Comparison of ENCODE assay signal across 14 cellular contexts in genomic region chr20:20213722-20214121, GRCh38.
DNase-seq lines count a peak whose midpoint lies in the region; ATAC-seq and TF ChIP-seq lines count a peak whose summit lies in the region.
"Had no signal": no experiment of that assay in that cellular context is flagged by ENCODE, and none has a peak within 500 bp of the region (broad histone marks: within the 10 kb centered on the region; RNA-seq: fewer than 3 reads in every experiment).

No MANE protein-coding gene starts in this region.

- TF ChIP-seq CTCF in neural crest cell (conservative IDR thresholded peaks at IDR 0.05) = no peak

- H3K4me3 Mint-ChIP-seq in neural crest cell = no peak overlapping the region
- H3K4me3 Mint-ChIP-seq in activated T-cell treated with anti-CD3 and anti-CD28 coated beads, Interleukin-2, amount 50 U/mL, for 72 hours = no peak overlapping the region
- H3K4me3 Mint-ChIP-seq: T-helper 2 cell treated with Interferon-gamma antibody and Interleukin-4, amounts not matched to agents 5 μg/mL and 100 μg/mL, for 36 hours had no signal

- no peaks in the 10 kb centered on the region for H3K27me3 Mint-ChIP-seq in neural crest cell (ENCODE audit: low read depth)
- H3K27me3 Mint-ChIP-seq in activated T-cell treated with anti-CD3 and anti-CD28 coated beads, Interleukin-2, amount 50 U/mL, for 72 hours (ENCODE audit: low read depth) = peaks cover 11% of the 10 kb centered on the region

- H3K27ac Mint-ChIP-seq in neural crest cell (ENCODE audit: unreplicated experiment) = peak overlapping the region; percentile 35
- H3K27ac Mint-ChIP-seq in activated T-cell treated with anti-CD3 and anti-CD28 coated beads, Interleukin-2, amount 50 U/mL, for 72 hours = no peak overlapping the region
- H3K27ac Mint-ChIP-seq: T-helper 2 cell treated with Interferon-gamma antibody and Interleukin-4, amounts not matched to agents 5 μg/mL and 100 μg/mL, for 36 hours had no signal

- DNase-seq in NCI-H2029 (lab: John Stamatoyannopoulos, UW) = peak; percentile 20
- no peak for DNase-seq in NCI-H2029 treated with DMSO at 0.1 percent for 48 hours (lab: John Stamatoyannopoulos, UW)
- DNase-seq in NCI-H1694 (lab: John Stamatoyannopoulos, UW) = peak; percentile 86
- DNase-seq in NCI-H748 treated with DMSO at 0.1 percent for 48 hours (lab: John Stamatoyannopoulos, UW) = peak; percentile 71
- no peak for DNase-seq in neural crest cell (ENCODE audit: low read depth, low spot score)
- no peak for DNase-seq in activated T-cell treated with anti-CD3 and anti-CD28 coated beads, Interleukin-2, amount 50 U/mL, for 72 hours
- DNase-seq in COR-L47 (lab: John Stamatoyannopoulos, UW) = no peak
- DNase-seq: GOT3, NCI-H187 treated with DMSO at 0.1 percent for 48 hours, NCI-H526, PC-9 had no signal

- peaks cover 70% of the 10 kb centered on the region for H3K4me1 Mint-ChIP-seq in neural crest cell
- no peaks in the 10 kb centered on the region for H3K4me1 Mint-ChIP-seq in activated T-cell treated with anti-CD3 and anti-CD28 coated beads, Interleukin-2, amount 50 U/mL, for 72 hours (ENCODE audit: low read depth)

- H3K9me3 Mint-ChIP-seq in neural crest cell = peaks cover 11% of the 10 kb centered on the region
- peaks cover 0 to 2% of the 10 kb centered on the region in 2 donors for H3K9me3 Mint-ChIP-seq in activated T-cell treated with anti-CD3 and anti-CD28 coated beads, Interleukin-2, amount 50 U/mL, for 72 hours
- H3K9me3 Mint-ChIP-seq: T-helper 2 cell treated with Interferon-gamma antibody and Interleukin-4, amounts not matched to agents 5 μg/mL and 100 μg/mL, for 36 hours had no signal

- peaks cover 7% of the 10 kb centered on the region for H3K36me3 Mint-ChIP-seq in neural crest cell (ENCODE audit: low read depth)
- H3K36me3 Mint-ChIP-seq in activated T-cell treated with anti-CD3 and anti-CD28 coated beads, Interleukin-2, amount 50 U/mL, for 72 hours (ENCODE audit: insufficient read depth in 2 of 2) = no peaks in the 10 kb centered on the region

- ATAC-seq in activated T-cell treated with anti-CD3 and anti-CD28 coated beads, Interleukin-2, amount 50 U/mL, for 72 hours (replicated peaks in 1 of 2) = no peak
- ATAC-seq in GM21717 (IDR thresholded peaks at IDR 0.05; ENCODE audit: unreplicated experiment) = no peak
- ATAC-seq: A549 had no signal

Comparison
In these comparisons a context has a peak if more than half of its experiments do, and no peak if none do; other contexts are left out.
1. DNase-seq: peak in NCI-H2029 (single experiment), NCI-H1694 (single experiment) and NCI-H748 treated with DMSO at 0.1 percent for 48 hours (single experiment); none in NCI-H2029 treated with DMSO at 0.1 percent for 48 hours (single experiment), neural crest cell (single experiment), activated T-cell treated with anti-CD3 and anti-CD28 coated beads, Interleukin-2, amount 50 U/mL, for 72 hours (0 of 2) and COR-L47 (single experiment).